Comparison of ENCODE assay signal across 1 cellular context in the genomic region with DNA sequence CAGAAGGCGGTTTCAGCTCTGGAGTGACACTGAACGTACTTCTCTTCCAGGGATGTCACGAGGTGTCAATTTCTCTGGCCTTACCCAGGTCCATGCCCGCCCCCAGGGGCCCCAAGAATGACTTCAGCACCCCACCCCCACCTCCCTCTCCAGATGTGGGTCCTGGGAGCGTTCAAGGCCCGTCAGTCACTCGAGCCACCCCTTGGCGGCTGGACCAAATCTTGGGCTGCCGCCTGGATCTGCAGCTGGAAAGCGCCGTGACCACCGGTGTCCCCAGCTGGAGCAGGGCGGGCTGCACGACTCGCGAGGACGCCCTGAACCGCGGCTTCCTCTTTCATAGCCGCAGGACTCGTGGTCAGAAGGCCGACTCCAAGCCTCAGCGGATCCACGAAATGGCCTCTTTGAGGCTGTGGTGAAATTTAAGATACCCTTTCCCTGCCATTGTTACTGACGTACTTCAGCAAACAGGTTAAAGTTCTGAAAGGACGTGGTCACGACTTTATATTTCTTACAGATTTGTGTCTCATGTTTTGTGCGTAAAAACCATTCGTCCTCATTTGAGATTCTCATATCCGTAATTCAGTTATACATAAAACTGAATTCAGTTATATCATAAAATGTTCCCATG.
TF ChIP-seq lines count a peak whose summit lies in the region.

No MANE protein-coding gene starts in this region.

TF ChIP-seq in HepG2, 621 proteins besides CTCF, POLR2A, EP300 and RAD21 (continued from another document and continues in another):
- TF ChIP-seq, protein P1, sequence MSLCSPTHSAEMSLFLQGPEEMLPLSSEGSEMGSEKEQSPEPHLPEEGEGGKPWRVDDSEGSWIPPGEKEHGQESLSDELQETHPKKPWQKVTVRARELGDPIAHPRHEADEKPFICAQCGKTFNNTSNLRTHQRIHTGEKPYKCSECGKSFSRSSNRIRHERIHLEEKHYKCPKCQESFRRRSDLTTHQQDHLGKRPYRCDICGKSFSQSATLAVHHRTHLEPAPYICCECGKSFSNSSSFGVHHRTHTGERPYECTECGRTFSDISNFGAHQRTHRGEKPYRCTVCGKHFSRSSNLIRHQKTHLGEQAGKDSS (CRISPR knock-in tag; IDR thresholded peaks at IDR 0.05; ENCODE audit: borderline replicate concordance, low read depth) = 0 out of 2 replicates have a peak, but pooled peaks have one; percentile 1
- 0 out of 2 replicates have a peak, but pooled peaks have one; percentile 9 for TF ChIP-seq HMG20A (CRISPR knock-in tag; IDR thresholded peaks at IDR 0.05; ENCODE audit: borderline replicate concordance)
- TF ChIP-seq, protein P2, sequence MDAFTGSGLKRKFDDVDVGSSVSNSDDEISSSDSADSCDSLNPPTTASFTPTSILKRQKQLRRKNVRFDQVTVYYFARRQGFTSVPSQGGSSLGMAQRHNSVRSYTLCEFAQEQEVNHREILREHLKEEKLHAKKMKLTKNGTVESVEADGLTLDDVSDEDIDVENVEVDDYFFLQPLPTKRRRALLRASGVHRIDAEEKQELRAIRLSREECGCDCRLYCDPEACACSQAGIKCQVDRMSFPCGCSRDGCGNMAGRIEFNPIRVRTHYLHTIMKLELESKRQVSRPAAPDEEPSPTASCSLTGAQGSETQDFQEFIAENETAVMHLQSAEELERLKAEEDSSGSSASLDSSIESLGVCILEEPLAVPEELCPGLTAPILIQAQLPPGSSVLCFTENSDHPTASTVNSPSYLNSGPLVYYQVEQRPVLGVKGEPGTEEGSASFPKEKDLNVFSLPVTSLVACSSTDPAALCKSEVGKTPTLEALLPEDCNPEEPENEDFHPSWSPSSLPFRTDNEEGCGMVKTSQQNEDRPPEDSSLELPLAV (CRISPR knock-in tag; conservative IDR thresholded peaks at IDR 0.05; ENCODE audit: low read depth) = no peak
- TF ChIP-seq, protein P3, sequence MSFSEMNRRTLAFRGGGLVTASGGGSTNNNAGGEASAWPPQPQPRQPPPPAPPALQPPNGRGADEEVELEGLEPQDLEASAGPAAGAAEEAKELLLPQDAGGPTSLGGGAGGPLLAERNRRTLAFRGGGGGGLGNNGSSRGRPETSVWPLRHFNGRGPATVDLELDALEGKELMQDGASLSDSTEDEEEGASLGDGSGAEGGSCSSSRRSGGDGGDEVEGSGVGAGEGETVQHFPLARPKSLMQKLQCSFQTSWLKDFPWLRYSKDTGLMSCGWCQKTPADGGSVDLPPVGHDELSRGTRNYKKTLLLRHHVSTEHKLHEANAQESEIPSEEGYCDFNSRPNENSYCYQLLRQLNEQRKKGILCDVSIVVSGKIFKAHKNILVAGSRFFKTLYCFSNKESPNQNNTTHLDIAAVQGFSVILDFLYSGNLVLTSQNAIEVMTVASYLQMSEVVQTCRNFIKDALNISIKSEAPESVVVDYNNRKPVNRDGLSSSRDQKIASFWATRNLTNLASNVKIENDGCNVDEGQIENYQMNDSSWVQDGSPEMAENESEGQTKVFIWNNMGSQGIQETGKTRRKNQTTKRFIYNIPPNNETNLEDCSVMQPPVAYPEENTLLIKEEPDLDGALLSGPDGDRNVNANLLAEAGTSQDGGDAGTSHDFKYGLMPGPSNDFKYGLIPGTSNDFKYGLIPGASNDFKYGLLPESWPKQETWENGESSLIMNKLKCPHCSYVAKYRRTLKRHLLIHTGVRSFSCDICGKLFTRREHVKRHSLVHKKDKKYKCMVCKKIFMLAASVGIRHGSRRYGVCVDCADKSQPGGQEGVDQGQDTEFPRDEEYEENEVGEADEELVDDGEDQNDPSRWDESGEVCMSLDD (CRISPR knock-in tag; IDR thresholded peaks at IDR 0.05; ENCODE audit: borderline replicate concordance) = no peak
- TF ChIP-seq, protein P4, sequence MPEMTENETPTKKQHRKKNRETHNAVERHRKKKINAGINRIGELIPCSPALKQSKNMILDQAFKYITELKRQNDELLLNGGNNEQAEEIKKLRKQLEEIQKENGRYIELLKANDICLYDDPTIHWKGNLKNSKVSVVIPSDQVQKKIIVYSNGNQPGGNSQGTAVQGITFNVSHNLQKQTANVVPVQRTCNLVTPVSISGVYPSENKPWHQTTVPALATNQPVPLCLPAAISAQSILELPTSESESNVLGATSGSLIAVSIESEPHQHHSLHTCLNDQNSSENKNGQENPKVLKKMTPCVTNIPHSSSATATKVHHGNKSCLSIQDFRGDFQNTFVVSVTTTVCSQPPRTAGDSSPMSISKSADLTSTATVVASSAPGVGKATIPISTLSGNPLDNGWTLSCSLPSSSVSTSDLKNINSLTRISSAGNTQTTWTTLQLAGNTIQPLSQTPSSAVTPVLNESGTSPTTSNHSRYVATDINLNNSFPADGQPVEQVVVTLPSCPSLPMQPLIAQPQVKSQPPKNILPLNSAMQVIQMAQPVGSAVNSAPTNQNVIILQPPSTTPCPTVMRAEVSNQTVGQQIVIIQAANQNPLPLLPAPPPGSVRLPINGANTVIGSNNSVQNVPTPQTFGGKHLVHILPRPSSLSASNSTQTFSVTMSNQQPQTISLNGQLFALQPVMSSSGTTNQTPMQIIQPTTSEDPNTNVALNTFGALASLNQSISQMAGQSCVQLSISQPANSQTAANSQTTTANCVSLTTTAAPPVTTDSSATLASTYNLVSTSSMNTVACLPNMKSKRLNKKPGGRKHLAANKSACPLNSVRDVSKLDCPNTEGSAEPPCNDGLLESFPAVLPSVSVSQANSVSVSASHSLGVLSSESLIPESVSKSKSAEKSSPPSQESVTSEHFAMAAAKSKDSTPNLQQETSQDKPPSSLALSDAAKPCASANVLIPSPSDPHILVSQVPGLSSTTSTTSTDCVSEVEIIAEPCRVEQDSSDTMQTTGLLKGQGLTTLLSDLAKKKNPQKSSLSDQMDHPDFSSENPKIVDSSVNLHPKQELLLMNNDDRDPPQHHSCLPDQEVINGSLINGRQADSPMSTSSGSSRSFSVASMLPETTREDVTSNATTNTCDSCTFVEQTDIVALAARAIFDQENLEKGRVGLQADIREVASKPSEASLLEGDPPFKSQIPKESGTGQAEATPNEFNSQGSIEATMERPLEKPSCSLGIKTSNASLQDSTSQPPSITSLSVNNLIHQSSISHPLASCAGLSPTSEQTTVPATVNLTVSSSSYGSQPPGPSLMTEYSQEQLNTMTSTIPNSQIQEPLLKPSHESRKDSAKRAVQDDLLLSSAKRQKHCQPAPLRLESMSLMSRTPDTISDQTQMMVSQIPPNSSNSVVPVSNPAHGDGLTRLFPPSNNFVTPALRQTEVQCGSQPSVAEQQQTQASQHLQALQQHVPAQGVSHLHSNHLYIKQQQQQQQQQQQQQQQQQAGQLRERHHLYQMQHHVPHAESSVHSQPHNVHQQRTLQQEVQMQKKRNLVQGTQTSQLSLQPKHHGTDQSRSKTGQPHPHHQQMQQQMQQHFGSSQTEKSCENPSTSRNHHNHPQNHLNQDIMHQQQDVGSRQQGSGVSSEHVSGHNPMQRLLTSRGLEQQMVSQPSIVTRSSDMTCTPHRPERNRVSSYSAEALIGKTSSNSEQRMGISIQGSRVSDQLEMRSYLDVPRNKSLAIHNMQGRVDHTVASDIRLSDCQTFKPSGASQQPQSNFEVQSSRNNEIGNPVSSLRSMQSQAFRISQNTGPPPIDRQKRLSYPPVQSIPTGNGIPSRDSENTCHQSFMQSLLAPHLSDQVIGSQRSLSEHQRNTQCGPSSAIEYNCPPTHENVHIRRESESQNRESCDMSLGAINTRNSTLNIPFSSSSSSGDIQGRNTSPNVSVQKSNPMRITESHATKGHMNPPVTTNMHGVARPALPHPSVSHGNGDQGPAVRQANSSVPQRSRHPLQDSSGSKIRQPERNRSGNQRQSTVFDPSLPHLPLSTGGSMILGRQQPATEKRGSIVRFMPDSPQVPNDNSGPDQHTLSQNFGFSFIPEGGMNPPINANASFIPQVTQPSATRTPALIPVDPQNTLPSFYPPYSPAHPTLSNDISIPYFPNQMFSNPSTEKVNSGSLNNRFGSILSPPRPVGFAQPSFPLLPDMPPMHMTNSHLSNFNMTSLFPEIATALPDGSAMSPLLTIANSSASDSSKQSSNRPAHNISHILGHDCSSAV (CRISPR knock-in tag; IDR thresholded peaks at IDR 0.05; ENCODE audit: borderline replicate concordance) = no peak
- peak; percentile 81; the same call in 1 of the 2 replicates for TF ChIP-seq ATAD3A (CRISPR knock-in tag; IDR thresholded peaks at IDR 0.05)
- TF ChIP-seq ZBTB3 (CRISPR knock-in tag; IDR thresholded peaks at IDR 0.05; ENCODE audit: borderline replicate concordance, low read depth) = no peak
- TF ChIP-seq, protein P5, sequence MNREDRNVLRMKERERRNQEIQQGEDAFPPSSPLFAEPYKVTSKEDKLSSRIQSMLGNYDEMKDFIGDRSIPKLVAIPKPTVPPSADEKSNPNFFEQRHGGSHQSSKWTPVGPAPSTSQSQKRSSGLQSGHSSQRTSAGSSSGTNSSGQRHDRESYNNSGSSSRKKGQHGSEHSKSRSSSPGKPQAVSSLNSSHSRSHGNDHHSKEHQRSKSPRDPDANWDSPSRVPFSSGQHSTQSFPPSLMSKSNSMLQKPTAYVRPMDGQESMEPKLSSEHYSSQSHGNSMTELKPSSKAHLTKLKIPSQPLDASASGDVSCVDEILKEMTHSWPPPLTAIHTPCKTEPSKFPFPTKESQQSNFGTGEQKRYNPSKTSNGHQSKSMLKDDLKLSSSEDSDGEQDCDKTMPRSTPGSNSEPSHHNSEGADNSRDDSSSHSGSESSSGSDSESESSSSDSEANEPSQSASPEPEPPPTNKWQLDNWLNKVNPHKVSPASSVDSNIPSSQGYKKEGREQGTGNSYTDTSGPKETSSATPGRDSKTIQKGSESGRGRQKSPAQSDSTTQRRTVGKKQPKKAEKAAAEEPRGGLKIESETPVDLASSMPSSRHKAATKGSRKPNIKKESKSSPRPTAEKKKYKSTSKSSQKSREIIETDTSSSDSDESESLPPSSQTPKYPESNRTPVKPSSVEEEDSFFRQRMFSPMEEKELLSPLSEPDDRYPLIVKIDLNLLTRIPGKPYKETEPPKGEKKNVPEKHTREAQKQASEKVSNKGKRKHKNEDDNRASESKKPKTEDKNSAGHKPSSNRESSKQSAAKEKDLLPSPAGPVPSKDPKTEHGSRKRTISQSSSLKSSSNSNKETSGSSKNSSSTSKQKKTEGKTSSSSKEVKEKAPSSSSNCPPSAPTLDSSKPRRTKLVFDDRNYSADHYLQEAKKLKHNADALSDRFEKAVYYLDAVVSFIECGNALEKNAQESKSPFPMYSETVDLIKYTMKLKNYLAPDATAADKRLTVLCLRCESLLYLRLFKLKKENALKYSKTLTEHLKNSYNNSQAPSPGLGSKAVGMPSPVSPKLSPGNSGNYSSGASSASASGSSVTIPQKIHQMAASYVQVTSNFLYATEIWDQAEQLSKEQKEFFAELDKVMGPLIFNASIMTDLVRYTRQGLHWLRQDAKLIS (CRISPR knock-in tag; IDR thresholded peaks at IDR 0.05) = peak; percentile 18; the same call in 1 of the 2 replicates
- TF ChIP-seq, protein P6, sequence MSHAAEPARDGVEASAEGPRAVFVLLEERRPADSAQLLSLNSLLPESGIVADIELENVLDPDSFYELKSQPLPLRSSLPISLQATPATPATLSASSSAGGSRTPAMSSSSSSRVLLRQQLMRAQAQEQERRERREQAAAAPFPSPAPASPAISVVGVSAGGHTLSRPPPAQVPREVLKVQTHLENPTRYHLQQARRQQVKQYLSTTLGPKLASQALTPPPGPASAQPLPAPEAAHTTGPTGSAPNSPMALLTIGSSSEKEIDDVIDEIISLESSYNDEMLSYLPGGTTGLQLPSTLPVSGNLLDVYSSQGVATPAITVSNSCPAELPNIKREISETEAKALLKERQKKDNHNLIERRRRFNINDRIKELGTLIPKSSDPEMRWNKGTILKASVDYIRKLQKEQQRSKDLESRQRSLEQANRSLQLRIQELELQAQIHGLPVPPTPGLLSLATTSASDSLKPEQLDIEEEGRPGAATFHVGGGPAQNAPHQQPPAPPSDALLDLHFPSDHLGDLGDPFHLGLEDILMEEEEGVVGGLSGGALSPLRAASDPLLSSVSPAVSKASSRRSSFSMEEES (CRISPR knock-in tag; IDR thresholded peaks at IDR 0.05) = peak; percentile 82
- TF ChIP-seq ZNF678 (CRISPR knock-in tag; IDR thresholded peaks at IDR 0.05) = no peak; the same call in 1 of the 2 replicates
- TF ChIP-seq, protein P7, sequence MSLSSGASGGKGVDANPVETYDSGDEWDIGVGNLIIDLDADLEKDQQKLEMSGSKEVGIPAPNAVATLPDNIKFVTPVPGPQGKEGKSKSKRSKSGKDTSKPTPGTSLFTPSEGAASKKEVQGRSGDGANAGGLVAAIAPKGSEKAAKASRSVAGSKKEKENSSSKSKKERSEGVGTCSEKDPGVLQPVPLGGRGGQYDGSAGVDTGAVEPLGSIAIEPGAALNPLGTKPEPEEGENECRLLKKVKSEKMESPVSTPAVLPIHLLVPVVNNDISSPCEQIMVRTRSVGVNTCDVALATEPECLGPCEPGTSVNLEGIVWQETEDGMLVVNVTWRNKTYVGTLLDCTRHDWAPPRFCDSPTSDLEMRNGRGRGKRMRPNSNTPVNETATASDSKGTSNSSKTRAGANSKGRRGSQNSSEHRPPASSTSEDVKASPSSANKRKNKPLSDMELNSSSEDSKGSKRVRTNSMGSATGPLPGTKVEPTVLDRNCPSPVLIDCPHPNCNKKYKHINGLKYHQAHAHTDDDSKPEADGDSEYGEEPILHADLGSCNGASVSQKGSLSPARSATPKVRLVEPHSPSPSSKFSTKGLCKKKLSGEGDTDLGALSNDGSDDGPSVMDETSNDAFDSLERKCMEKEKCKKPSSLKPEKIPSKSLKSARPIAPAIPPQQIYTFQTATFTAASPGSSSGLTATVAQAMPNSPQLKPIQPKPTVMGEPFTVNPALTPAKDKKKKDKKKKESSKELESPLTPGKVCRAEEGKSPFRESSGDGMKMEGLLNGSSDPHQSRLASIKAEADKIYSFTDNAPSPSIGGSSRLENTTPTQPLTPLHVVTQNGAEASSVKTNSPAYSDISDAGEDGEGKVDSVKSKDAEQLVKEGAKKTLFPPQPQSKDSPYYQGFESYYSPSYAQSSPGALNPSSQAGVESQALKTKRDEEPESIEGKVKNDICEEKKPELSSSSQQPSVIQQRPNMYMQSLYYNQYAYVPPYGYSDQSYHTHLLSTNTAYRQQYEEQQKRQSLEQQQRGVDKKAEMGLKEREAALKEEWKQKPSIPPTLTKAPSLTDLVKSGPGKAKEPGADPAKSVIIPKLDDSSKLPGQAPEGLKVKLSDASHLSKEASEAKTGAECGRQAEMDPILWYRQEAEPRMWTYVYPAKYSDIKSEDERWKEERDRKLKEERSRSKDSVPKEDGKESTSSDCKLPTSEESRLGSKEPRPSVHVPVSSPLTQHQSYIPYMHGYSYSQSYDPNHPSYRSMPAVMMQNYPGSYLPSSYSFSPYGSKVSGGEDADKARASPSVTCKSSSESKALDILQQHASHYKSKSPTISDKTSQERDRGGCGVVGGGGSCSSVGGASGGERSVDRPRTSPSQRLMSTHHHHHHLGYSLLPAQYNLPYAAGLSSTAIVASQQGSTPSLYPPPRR (CRISPR knock-in tag; IDR thresholded peaks at IDR 0.05; ENCODE audit: borderline replicate concordance) = no peak
- no peak for TF ChIP-seq ZNF776 (CRISPR knock-in tag; IDR thresholded peaks at IDR 0.05)
- TF ChIP-seq ZNF879 (CRISPR knock-in tag; IDR thresholded peaks at IDR 0.05) = no peak
- TF ChIP-seq, protein P8, sequence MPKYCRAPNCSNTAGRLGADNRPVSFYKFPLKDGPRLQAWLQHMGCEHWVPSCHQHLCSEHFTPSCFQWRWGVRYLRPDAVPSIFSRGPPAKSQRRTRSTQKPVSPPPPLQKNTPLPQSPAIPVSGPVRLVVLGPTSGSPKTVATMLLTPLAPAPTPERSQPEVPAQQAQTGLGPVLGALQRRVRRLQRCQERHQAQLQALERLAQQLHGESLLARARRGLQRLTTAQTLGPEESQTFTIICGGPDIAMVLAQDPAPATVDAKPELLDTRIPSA (CRISPR knock-in tag; IDR thresholded peaks at IDR 0.05; ENCODE audit: borderline replicate concordance) = no peak
- peak; percentile 8; the same call in 1 of the 2 replicates for TF ChIP-seq TP53 (CRISPR knock-in tag; conservative IDR thresholded peaks at IDR 0.05)
- no peak for TF ChIP-seq EEA1 (CRISPR knock-in tag; IDR thresholded peaks at IDR 0.05; ENCODE audit: borderline replicate concordance)
- TF ChIP-seq ZC3H4 (CRISPR knock-in tag; IDR thresholded peaks at IDR 0.05; ENCODE audit: borderline replicate concordance) = peak; percentile 81
- TF ChIP-seq TRIM24 (CRISPR knock-in tag; IDR thresholded peaks at IDR 0.05) = no peak
- no peak for TF ChIP-seq ZNF841 (CRISPR knock-in tag; IDR thresholded peaks at IDR 0.05; ENCODE audit: borderline replicate concordance)
- no peak for TF ChIP-seq HNRNPUL1 (IDR thresholded peaks at IDR 0.05; ENCODE audit: low read depth, low read length)
- no peak for TF ChIP-seq ZNF263 (CRISPR knock-in tag; IDR thresholded peaks at IDR 0.05)
- no peak for TF ChIP-seq FOXJ3 (CRISPR knock-in tag; IDR thresholded peaks at IDR 0.05; ENCODE audit: borderline replicate concordance)
